ENCODE assay signal across 2 cellular contexts in genomic region chr2:63850650-63851049, GRCh38.
TF ChIP-seq lines count a peak whose summit lies in the region.

No MANE protein-coding gene starts in this region.

TF ChIP-seq in HEK293, 187 proteins besides CTCF, POLR2A, EP300 and RAD21 (continued from another document):
- no peak for TF ChIP-seq ZNF449 (tag by site-specific recombination; IDR thresholded peaks at IDR 0.05)
- no peak for TF ChIP-seq ZNF776 (tag by site-specific recombination; IDR thresholded peaks at IDR 0.05; ENCODE audit: borderline replicate concordance)
- no peak for TF ChIP-seq ZNF274 (IDR thresholded peaks at IDR 0.05; ENCODE audit: low read length)
- TF ChIP-seq ZNF274 (tag by site-specific recombination; IDR thresholded peaks at IDR 0.05; ENCODE audit: borderline replicate concordance): no peak
- TF ChIP-seq PRDM2 (tag by site-specific recombination; IDR thresholded peaks at IDR 0.05; ENCODE audit: borderline replicate concordance): no peak

TF ChIP-seq in GM12878, 131 proteins besides CTCF, POLR2A, EP300 and RAD21 (continued from another document):
- TF ChIP-seq SREBF1 (IDR thresholded peaks at IDR 0.05; ENCODE audit: low read length): no peak
- no peak for TF ChIP-seq PKNOX1 (IDR thresholded peaks at IDR 0.05)
